19 cellular contexts compared by ENCODE assay signal in the genomic region with DNA sequence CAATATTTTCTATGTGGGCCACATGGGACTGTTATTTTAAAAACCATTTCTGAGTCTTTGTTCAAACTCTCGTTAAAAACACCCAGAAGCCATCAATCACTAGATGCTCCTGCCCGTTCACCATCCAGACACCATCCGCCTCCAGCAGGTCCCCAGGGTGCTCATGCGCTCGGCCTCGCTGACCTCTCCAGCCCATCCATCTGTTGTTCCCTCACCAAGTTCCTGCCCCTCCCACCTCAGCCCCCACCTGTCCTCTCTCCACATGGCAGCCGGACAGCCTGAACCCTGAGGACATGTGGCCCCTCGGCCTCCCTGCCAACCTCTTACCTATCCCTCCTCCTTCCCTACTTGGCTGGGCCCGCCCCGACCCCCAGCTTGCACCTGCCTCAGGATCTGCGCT. TPM values are rescaled to one million over a fixed set of nuclear protein-coding genes. Genes with fewer than 3 reads are reported as not detected.
DNase-seq lines count a peak whose midpoint lies in the region; ATAC-seq and TF ChIP-seq lines count a peak whose summit lies in the region.
"Had no signal": no experiment of that assay in that cellular context is flagged by ENCODE, and none has a peak within 500 bp of the region (broad histone marks: within the 10 kb centered on the region; RNA-seq: fewer than 3 reads in every experiment).

No MANE protein-coding gene starts in this region.

- H3K4me1 Mint-ChIP-seq in activated T-cell treated with anti-CD3 and anti-CD28 coated beads, Interleukin-2, amount 50 U/mL, for 24 hours (ENCODE audit: low read depth) = no peaks in the 10 kb centered on the region
- H3K4me1 Mint-ChIP-seq in activated naive CD8-positive, alpha-beta T cell treated with anti-CD3 and anti-CD28 coated beads, Interleukin-2, amount 50 U/mL, for 24 hours = no peaks in the 10 kb centered on the region
- H3K4me1 Mint-ChIP-seq in glutamatergic neuron (ENCODE audit: low read depth, unreplicated experiment) = peaks cover 43% of the 10 kb centered on the region
- H3K4me1 Mint-ChIP-seq in stimulated activated effector memory CD8-positive, alpha-beta T cell treated with anti-CD3 and anti-CD28 coated beads, Interleukin-12 subunit alpha, Interleukin-12 subunit beta, amount 100 ng/mL, for 72 hours = no peaks in the 10 kb centered on the region
- H3K4me1 Mint-ChIP-seq: H9 had no signal

- no peaks in the 10 kb centered on the region for H3K9me3 ChIP-seq in gastrocnemius medialis
- H3K9me3 ChIP-seq: Caco-2 had no signal

- intact Hi-C loops in gastrocnemius medialis (cut with DNase I; ENCODE audit: low total_unique reads) = no loop called here

- no peak for TF ChIP-seq POLR2A in gastrocnemius medialis (IDR thresholded peaks at IDR 0.05)

- no peaks in the 10 kb centered on the region for H3K27me3 Mint-ChIP-seq in activated T-cell treated with anti-CD3 and anti-CD28 coated beads, Interleukin-2, amount 50 U/mL, for 24 hours
- no peaks in the 10 kb centered on the region for H3K27me3 Mint-ChIP-seq in activated naive CD8-positive, alpha-beta T cell treated with anti-CD3 and anti-CD28 coated beads, Interleukin-2, amount 50 U/mL, for 24 hours
- H3K27me3 Mint-ChIP-seq in glutamatergic neuron (ENCODE audit: unreplicated experiment) = peaks cover 9% of the 10 kb centered on the region
- H3K27me3 Mint-ChIP-seq: CD4-positive, alpha-beta T cell had no signal

- ATAC-seq in activated naive CD8-positive, alpha-beta T cell treated with anti-CD3 and anti-CD28 coated beads, Interleukin-2, amount 50 U/mL, for 24 hours = no peak
- ATAC-seq in stimulated activated effector memory CD8-positive, alpha-beta T cell treated with anti-CD3 and anti-CD28 coated beads, Interleukin-12 subunit alpha, Interleukin-12 subunit beta, amount 100 ng/mL, for 72 hours = no peak
- ATAC-seq in GM18909 (IDR thresholded peaks at IDR 0.05; ENCODE audit: poor library complexity, unreplicated experiment) (no peak), gastrocnemius medialis (no peak), GM21717 (IDR thresholded peaks at IDR 0.05; ENCODE audit: unreplicated experiment) (no peak)
- ATAC-seq: PC-3 had no signal

- H3K36me3 Mint-ChIP-seq in activated T-cell treated with anti-CD3 and anti-CD28 coated beads, Interleukin-2, amount 50 U/mL, for 24 hours (ENCODE audit: low read depth) = peaks cover 99% of the 10 kb centered on the region
- H3K36me3 Mint-ChIP-seq in activated naive CD8-positive, alpha-beta T cell treated with anti-CD3 and anti-CD28 coated beads, Interleukin-2, amount 50 U/mL, for 24 hours (ENCODE audit: low read depth) = peaks cover 84% of the 10 kb centered on the region
- H3K36me3 Mint-ChIP-seq in glutamatergic neuron (ENCODE audit: unreplicated experiment) = peaks cover 17% of the 10 kb centered on the region
- peaks cover 94% of the 10 kb centered on the region for H3K36me3 Mint-ChIP-seq in stimulated activated effector memory CD8-positive, alpha-beta T cell treated with anti-CD3 and anti-CD28 coated beads, Interleukin-12 subunit alpha, Interleukin-12 subunit beta, amount 100 ng/mL, for 72 hours

- no peaks in the 10 kb centered on the region for H3K9me3 Mint-ChIP-seq in activated T-cell treated with anti-CD3 and anti-CD28 coated beads, Interleukin-2, amount 50 U/mL, for 24 hours
- no peaks in the 10 kb centered on the region for H3K9me3 Mint-ChIP-seq in activated naive CD8-positive, alpha-beta T cell treated with anti-CD3 and anti-CD28 coated beads, Interleukin-2, amount 50 U/mL, for 24 hours
- H3K9me3 Mint-ChIP-seq in glutamatergic neuron (ENCODE audit: unreplicated experiment) = peaks cover 7% of the 10 kb centered on the region
- H3K9me3 Mint-ChIP-seq in stimulated activated effector memory CD8-positive, alpha-beta T cell treated with anti-CD3 and anti-CD28 coated beads, Interleukin-12 subunit alpha, Interleukin-12 subunit beta, amount 100 ng/mL, for 72 hours = no peaks in the 10 kb centered on the region
- H3K9me3 Mint-ChIP-seq: CD4-positive, alpha-beta T cell; H9 had no signal

- no peaks in the 10 kb centered on the region for H3K27me3 ChIP-seq in gastrocnemius medialis

- TF ChIP-seq CTCF in glutamatergic neuron (IDR thresholded peaks at IDR 0.05; ENCODE audit: partially characterized antibody, unreplicated experiment) = no peak
- TF ChIP-seq CTCF in gastrocnemius medialis (IDR thresholded peaks at IDR 0.05 in 4 of 5, conservative IDR thresholded peaks at IDR 0.05 in 1 of 5) = no peak

- peak overlapping the region; percentile 61 for H3K27ac Mint-ChIP-seq in activated T-cell treated with anti-CD3 and anti-CD28 coated beads, Interleukin-2, amount 50 U/mL, for 24 hours
- H3K27ac Mint-ChIP-seq in activated naive CD8-positive, alpha-beta T cell treated with anti-CD3 and anti-CD28 coated beads, Interleukin-2, amount 50 U/mL, for 24 hours = peak overlapping the region; percentile 19
- H3K27ac Mint-ChIP-seq in glutamatergic neuron (ENCODE audit: unreplicated experiment) = peak overlapping the region; percentile 92
- peak overlapping the region; percentile 34 for H3K27ac Mint-ChIP-seq in stimulated activated effector memory CD8-positive, alpha-beta T cell treated with anti-CD3 and anti-CD28 coated beads, Interleukin-12 subunit alpha, Interleukin-12 subunit beta, amount 100 ng/mL, for 72 hours
- H3K27ac Mint-ChIP-seq: CD4-positive, alpha-beta T cell had no signal

- H3K36me3 ChIP-seq in gastrocnemius medialis = peaks cover 0 to 87% of the 10 kb centered on the region in 2 donors

- no peak overlapping the region for H3K4me3 ChIP-seq in gastrocnemius medialis

- H3K27ac ChIP-seq in gastrocnemius medialis = no peak overlapping the region
- H3K27ac ChIP-seq: KMS-11 had no signal

- H3K4me3 Mint-ChIP-seq in activated T-cell treated with anti-CD3 and anti-CD28 coated beads, Interleukin-2, amount 50 U/mL, for 24 hours = no peak overlapping the region
- H3K4me3 Mint-ChIP-seq in activated naive CD8-positive, alpha-beta T cell treated with anti-CD3 and anti-CD28 coated beads, Interleukin-2, amount 50 U/mL, for 24 hours = no peak overlapping the region
- peak overlapping the region; percentile 67 for H3K4me3 Mint-ChIP-seq in glutamatergic neuron (ENCODE audit: unreplicated experiment)
- no peak overlapping the region for H3K4me3 Mint-ChIP-seq in stimulated activated effector memory CD8-positive, alpha-beta T cell treated with anti-CD3 and anti-CD28 coated beads, Interleukin-12 subunit alpha, Interleukin-12 subunit beta, amount 100 ng/mL, for 72 hours
- H3K4me3 Mint-ChIP-seq: CD4-positive, alpha-beta T cell; H9 had no signal

- DNase-seq in activated T-cell treated with anti-CD3 and anti-CD28 coated beads, Interleukin-2, amount 50 U/mL, for 24 hours = no peak
- DNase-seq in activated T-cell treated with anti-CD3 and anti-CD28 coated beads, Interleukin-2, amount 50 U/mL, for 48 hours = no peak
- DNase-seq in activated naive CD8-positive, alpha-beta T cell treated with anti-CD3 and anti-CD28 coated beads, Interleukin-2, amount 50 U/mL, for 24 hours = no peak
- DNase-seq in glutamatergic neuron (peak; percentile 78), gastrocnemius medialis (no peak)
- no peak for DNase-seq in stimulated activated effector memory CD8-positive, alpha-beta T cell treated with anti-CD3 and anti-CD28 coated beads, Interleukin-12 subunit alpha, Interleukin-12 subunit beta, amount 100 ng/mL, for 72 hours (ENCODE audit: low spot score in 2 of 2)
- DNase-seq: Caco-2; CD4-positive, alpha-beta T cell; GF-D8; H9; MV-4-11; NCI-H1694 treated with DMSO at 0.1 percent for 48 hours; NCI-H510A; NCI-H774; PC-3; RPMI8226 had no signal

- H3K4me1 ChIP-seq in gastrocnemius medialis = peaks cover 0 to 10% of the 10 kb centered on the region in 2 donors
- H3K4me1 ChIP-seq: Caco-2 had no signal

- in situ Hi-C loops in gastrocnemius medialis (cut with MboI; ENCODE audit: low sequenced_read_pairs in 4 of 4) = no loop called here

RNA-seq across cellular contexts. Expression of gene NSUN2, which starts 31.6 kb away (rescaled TPM):
- total RNA-seq in glutamatergic neuron (ENCODE audit: unreplicated experiment) (60.3 TPM), gastrocnemius medialis (10 to 100 TPM; 29.4 to 45.9 (median 38.0) TPM)

RNA-seq across cellular contexts. Expression of gene SRD5A1, which starts 32.0 kb away (rescaled TPM):
- total RNA-seq in glutamatergic neuron (ENCODE audit: unreplicated experiment) = 47.2 TPM
- 1 to 10 TPM in 3 of 4 donors, under 1 TPM in 1; 0.75 to 4.3 (median 3.3) TPM for total RNA-seq in gastrocnemius medialis

Comparison
In these comparisons a context has a peak if more than half of its experiments do, and no peak if none do; other contexts are left out.
1. H3K27ac Mint-ChIP-seq: peak in every context shown above with its lines; median percentile 92 in glutamatergic neuron; 61 in activated T-cell treated with anti-CD3 and anti-CD28 coated beads, Interleukin-2, amount 50 U/mL, for 24 hours; 34 in stimulated activated effector memory CD8-positive, alpha-beta T cell treated with anti-CD3 and anti-CD28 coated beads, Interleukin-12 subunit alpha, Interleukin-12 subunit beta, amount 100 ng/mL, for 72 hours; 19 in activated naive CD8-positive, alpha-beta T cell treated with anti-CD3 and anti-CD28 coated beads, Interleukin-2, amount 50 U/mL, for 24 hours.